Comparison of ENCODE assay signal across 16 cellular contexts in genomic region chr11:35723493-35724284, GRCh38.
A peak's percentile ranks its signal among the peaks of the same experiment; 100 is the strongest.
DNase-seq lines count a peak whose midpoint lies in the region; ATAC-seq, FAIRE-seq and TF ChIP-seq lines count a peak whose summit lies in the region.
"Had no signal": no experiment of that assay in that cellular context is flagged by ENCODE, and none has a peak within 500 bp of the region (broad histone marks: within the 10 kb centered on the region; RNA-seq: fewer than 3 reads in every experiment).

No MANE protein-coding gene starts in this region.

- H3K4me3 ChIP-seq in HepG2 (replicated peaks in 1 of 3; ENCODE audit: insufficient read depth in 1 of 3, low read depth in 2 of 3, low read length in 3 of 3) = no peak overlapping the region

- TF ChIP-seq RAD21 in HepG2 (CRISPR knock-in tag; IDR thresholded peaks at IDR 0.05) = no peak

- H3K4me1 Mint-ChIP-seq in activated B cell treated with CpG ODN at 0.5 μM for 24 hours = peaks cover 51% of the 10 kb centered on the region
- H3K4me1 Mint-ChIP-seq in effector memory CD8-positive, alpha-beta T cell (ENCODE audit: low read depth in 2 of 2) = peaks cover 3 to 12% of the 10 kb centered on the region in 2 donors

- intact Hi-C loops in activated B cell treated with CpG ODN at 0.5 μM for 24 hours (cut with micrococcal nuclease) = no loop called here
- intact Hi-C loops in HepG2 (cut with micrococcal nuclease; ENCODE audit: unreplicated experiment) = no loop called here

- H3K4me2 ChIP-seq in HepG2 (ENCODE audit: low read depth, low read length) = no peak overlapping the region

- in situ Hi-C loops in HepG2 (cut with HindIII; ENCODE audit: extremely low pct_ligation_motif_present, low pct_unique_long_range_greater_than_20kb) = no loop called here

- POLR2A ChIA-PET in activated B cell treated with CpG ODN at 0.5 μM for 24 hours (lab: Charles Lee) = no interaction called here
- POLR2A ChIA-PET in HepG2 (lab: Yijun Ruan, JAX) = no interaction called here

- BruUV-seq in HepG2 (replicated peaks; lab: Mats Ljungman, UMichigan) = no TSS peak

- no peaks in the 10 kb centered on the region for H3K27me3 ChIP-seq in HepG2 (ENCODE audit: control insufficient read depth in 1 of 2, insufficient read depth in 2 of 2, low read length in 2 of 2)

- no peaks in the 10 kb centered on the region for H3K4me1 ChIP-seq in HepG2 (ENCODE audit: insufficient read depth, low read length)

- FAIRE-seq in HepG2 (lab: Jason Lieb, UNC) = no peak

- H3K79me2 ChIP-seq in HepG2 (ENCODE audit: insufficient read depth, low read length) = no peaks in the 10 kb centered on the region

- H3K9me3 Mint-ChIP-seq in activated B cell treated with CpG ODN at 0.5 μM for 24 hours = no peaks in the 10 kb centered on the region
- peaks cover 0 to 7% of the 10 kb centered on the region in 2 donors for H3K9me3 Mint-ChIP-seq in effector memory CD8-positive, alpha-beta T cell

- H3K27ac Mint-ChIP-seq in activated B cell treated with CpG ODN at 0.5 μM for 24 hours = peak overlapping the region; percentile 10
- no peak overlapping the region for H3K27ac Mint-ChIP-seq in effector memory CD8-positive, alpha-beta T cell
- H3K27ac Mint-ChIP-seq: activated CD8-positive, alpha-beta T cell treated with anti-CD3 and anti-CD28 coated beads for 36 hours had no signal

- no peak for TF ChIP-seq POLR2A in HepG2 (IDR thresholded peaks at IDR 0.05; ENCODE audit: insufficient read depth in 1 of 2, low read depth in 2 of 2, low read length in 2 of 2)

- peaks cover 0 to 24% of the 10 kb centered on the region in 2 experiments; a peak in 4 of 5 replicates for H3K36me3 ChIP-seq in HepG2 (replicated peaks in 1 of 2; ENCODE audit: control insufficient read depth in 1 of 2, insufficient read depth in 2 of 2, low read length in 2 of 2)

- H2AFZ ChIP-seq in HepG2 (ENCODE audit: low read length) = no peak overlapping the region

- H3K27me3 Mint-ChIP-seq in activated B cell treated with CpG ODN at 0.5 μM for 24 hours = no peaks in the 10 kb centered on the region
- H3K27me3 Mint-ChIP-seq in effector memory CD8-positive, alpha-beta T cell = no peaks in the 10 kb centered on the region
- H3K27me3 Mint-ChIP-seq: activated CD8-positive, alpha-beta T cell treated with anti-CD3 and anti-CD28 coated beads for 36 hours had no signal

- no peak overlapping the region for H3K27ac ChIP-seq in HepG2 (ENCODE audit: extremely low read length, insufficient read depth, low read length)

- no peak overlapping the region for H3K9ac ChIP-seq in HepG2 (ENCODE audit: insufficient read depth, low read depth, low read length)

- H3K36me3 Mint-ChIP-seq in activated B cell treated with CpG ODN at 0.5 μM for 24 hours (ENCODE audit: low read depth) = peaks cover 31% of the 10 kb centered on the region
- H3K36me3 Mint-ChIP-seq in effector memory CD8-positive, alpha-beta T cell (ENCODE audit: insufficient read depth) = peaks cover 30% of the 10 kb centered on the region

- WGBS in HepG2 (ENCODE audit: low lambda C conversion rate) = 96% methylated on average over 3 of the region's 3 CpGs

- ATAC-seq in GM18909 (IDR thresholded peaks at IDR 0.05; ENCODE audit: poor library complexity, unreplicated experiment) (peak; percentile 77), HG03097 (IDR thresholded peaks at IDR 0.05; ENCODE audit: low FRiP score, unreplicated experiment) (peak; percentile 51), activated B cell treated with CpG ODN at 0.5 μM for 24 hours (ENCODE audit: low read depth) (no peak), HepG2 (no peak), HG02610 (IDR thresholded peaks at IDR 0.05; ENCODE audit: unreplicated experiment) (no peak)
- ATAC-seq in effector memory CD8-positive, alpha-beta T cell (replicated peaks) = no peak
- ATAC-seq: activated CD8-positive, alpha-beta T cell treated with anti-CD3 and anti-CD28 coated beads for 36 hours; sciatic nerve had no signal

- CTCF ChIA-PET in activated B cell treated with CpG ODN at 0.5 μM for 24 hours (lab: Charles Lee) (interaction anchor here (1.2 kb wide), 1 partner anchor 542 kb away, joined by 4 read pairs; no protein-coding TSS in a partner anchor), HepG2 (lab: Yijun Ruan, JAX; ENCODE audit: low intra/inter-chr PET ratio, low total read pairs) (no interaction called here)

- no peaks in the 10 kb centered on the region for H3K9me3 ChIP-seq in HepG2 (ENCODE audit: low read length)
- H3K9me3 ChIP-seq: Caco-2 had no signal

- no peak for TF ChIP-seq CTCF in activated B cell treated with CpG ODN at 0.5 μM for 24 hours (IDR thresholded peaks at IDR 0.05)
- TF ChIP-seq CTCF in HepG2 (CRISPR knock-in tag; IDR thresholded peaks at IDR 0.05) = no peak

- DNase-seq in activated B cell treated with CpG ODN at 0.5 μM for 24 hours (no peak), HepG2 (ENCODE audit: low spot score) (no peak), epidermal melanocyte (ENCODE audit: insufficient read length, low spot score) (no peak)
- DNase-seq in activated CD4-positive, alpha-beta T cell treated with anti-CD3 and anti-CD28 coated beads for 1 hour = no peak
- DNase-seq in effector memory CD8-positive, alpha-beta T cell = no peak
- DNase-seq: activated CD8-positive, alpha-beta T cell treated with anti-CD3 and anti-CD28 coated beads for 36 hours; Caco-2; effector memory CD4-positive, alpha-beta T cell; NCI-H1105; NCI-H774; SW 1271; trophoblast cell had no signal

- TF ChIP-seq EP300 in HepG2 (IDR thresholded peaks at IDR 0.05; ENCODE audit: low read depth in 2 of 2, low read length in 2 of 2) (no peak), HepG2 (CRISPR knock-in tag; IDR thresholded peaks at IDR 0.05; ENCODE audit: borderline replicate concordance) (no peak)

- no peaks in the 10 kb centered on the region for H4K20me1 ChIP-seq in HepG2 (ENCODE audit: insufficient read depth, low read length)

- no peak overlapping the region for H3K4me3 Mint-ChIP-seq in activated B cell treated with CpG ODN at 0.5 μM for 24 hours
- H3K4me3 Mint-ChIP-seq in effector memory CD8-positive, alpha-beta T cell = no peak overlapping the region
- H3K4me3 Mint-ChIP-seq: activated CD8-positive, alpha-beta T cell treated with anti-CD3 and anti-CD28 coated beads for 36 hours had no signal

TF ChIP-seq in HepG2, 621 proteins besides CTCF, POLR2A, EP300 and RAD21:
- TF ChIP-seq PRMT3 (CRISPR knock-in tag; IDR thresholded peaks at IDR 0.05; ENCODE audit: borderline replicate concordance, low read depth) (no peak), ZNF513 (CRISPR knock-in tag; conservative IDR thresholded peaks at IDR 0.05) (no peak), REST (IDR thresholded peaks at IDR 0.05; ENCODE audit: borderline replicate concordance in 1 of 2, low read depth in 1 of 2, low read length in 2 of 2) (peak in 1 of 2 experiments; percentile 87; a peak in 3 of 4 replicates), MIER2 (CRISPR knock-in tag; IDR thresholded peaks at IDR 0.05) (peak; percentile 69; the same call in 1 of the 2 replicates), PRPF4 (IDR thresholded peaks at IDR 0.05; ENCODE audit: low read depth, low read length, poor library complexity, severe bottlenecking) (no peak), FOSL1 (CRISPR knock-in tag; IDR thresholded peaks at IDR 0.05; ENCODE audit: borderline replicate concordance) (no peak)

Comparison
In these comparisons a context has a peak if more than half of its experiments do, and no peak if none do; other contexts are left out.
1. ATAC-seq: peak in GM18909 (single experiment) and HG03097 (single experiment); none in activated B cell treated with CpG ODN at 0.5 μM for 24 hours (single experiment), HepG2 (single experiment), HG02610 (single experiment) and effector memory CD8-positive, alpha-beta T cell (single experiment).